8 cellular contexts compared by ENCODE assay signal in genomic region chr4:7999279-7999678, GRCh38.
"Had no signal": no experiment of that assay in that cellular context is flagged by ENCODE, and none has a peak within 500 bp of the region (broad histone marks: within the 10 kb centered on the region; RNA-seq: fewer than 3 reads in every experiment).

No MANE protein-coding gene starts in this region.

- H3K27ac Mint-ChIP-seq: HFFc6 had no signal

- H3K9me3 Mint-ChIP-seq: HFFc6 had no signal

- DNase-seq: GM23248, GOT3, H7, HFFc6, IMR-90 had no signal

- H3K9me3 ChIP-seq: HAP-1 had no signal

- ATAC-seq: HCT116 had no signal

- H2AFZ ChIP-seq: GM23248 had no signal

- H3K27ac ChIP-seq: GM23248, HL-60 had no signal

- H3K4me1 ChIP-seq: HAP-1 had no signal

- H3K4me3 Mint-ChIP-seq: HFFc6 had no signal

- H3K36me3 ChIP-seq: HAP-1 had no signal

- H3K4me3 ChIP-seq: GM23248, HAP-1 had no signal

- H3K9ac ChIP-seq: GM23248 had no signal
